ENCODE assay signal across 20 cellular contexts in genomic region chr10:43815486-43815885, GRCh38.
DNase-seq lines count a peak whose midpoint lies in the region; ATAC-seq and TF ChIP-seq lines count a peak whose summit lies in the region.
"Had no signal": no experiment of that assay in that cellular context is flagged by ENCODE, and none has a peak within 500 bp of the region (broad histone marks: within the 10 kb centered on the region; RNA-seq: fewer than 3 reads in every experiment).

No MANE protein-coding gene starts in this region.

- no peak for TF ChIP-seq POLR2A in sigmoid colon (IDR thresholded peaks at IDR 0.05)

- WGBS in SK-N-SH (ENCODE audit: low lambda C conversion rate): 88% methylated on average over 2 of the region's 2 CpGs
- 91 to 96% methylated on average over 2 of the region's 2 CpGs for WGBS in sigmoid colon, 2 donors

- H3K4me3 ChIP-seq in SK-N-SH (ENCODE audit: low read depth in 2 of 2, low read length in 1 of 2) (no peak overlapping the region), osteoblast (ENCODE audit: insufficient read depth, low read length) (no peak overlapping the region), sigmoid colon (no peak overlapping the region)
- no peak overlapping the region for H3K4me3 ChIP-seq in CD8-positive, alpha-beta memory T cell (ENCODE audit: low read length)
- H3K4me3 ChIP-seq: pancreas had no signal

- no peaks in the 10 kb centered on the region for H3K27me3 ChIP-seq in SK-N-SH (ENCODE audit: insufficient read depth)
- no peaks in the 10 kb centered on the region for H3K27me3 ChIP-seq in CD8-positive, alpha-beta memory T cell (ENCODE audit: insufficient read depth, low read length, poor library complexity, severe bottlenecking)
- H3K27me3 ChIP-seq in osteoblast (ENCODE audit: insufficient read depth, low read length): no peaks in the 10 kb centered on the region
- no peaks in the 10 kb centered on the region for H3K27me3 ChIP-seq in sigmoid colon
- H3K27me3 ChIP-seq: foreskin keratinocyte, pancreas had no signal

- intact Hi-C loops in activated T-helper 2 cell treated with anti-CD3 and anti-CD28 coated beads, Interferon-gamma antibody, Interleukin-2, Interleukin-4, amounts not matched to agents 10 μg/mL and 5 μg/mL and 100 μg/mL, durations not matched to agents 14 hours and 24 hours and 36 hours (cut with micrococcal nuclease): loop anchor here (5.0 to 10.0 kb wide), 3 partner anchors 218 to 1189 kb away; partner anchors contain the start of genes HNRNPF and ZNF22
- intact Hi-C loops in sigmoid colon (cut with DNase I): no loop called here

- H3K4me3 Mint-ChIP-seq in CD8-positive, alpha-beta memory T cell: peak overlapping the region in 5 of 7 donors; percentile 57 to 74 (median 69)
- peak overlapping the region; percentile 53 for H3K4me3 Mint-ChIP-seq in activated T-helper 2 cell treated with anti-CD3 and anti-CD28 coated beads, Interferon-gamma antibody, Interleukin-2, Interleukin-4, amounts not matched to agents 10 μg/mL and 5 μg/mL and 100 μg/mL, durations not matched to agents 14 hours and 24 hours and 36 hours (ENCODE audit: low read depth)
- H3K4me3 Mint-ChIP-seq: B cell had no signal

- peaks cover 33% of the 10 kb centered on the region for H3F3A ChIP-seq in SK-N-SH (replicated peaks; ENCODE audit: insufficient read depth)

- H3K79me2 ChIP-seq in SK-N-SH (ENCODE audit: insufficient read depth) (no peaks in the 10 kb centered on the region), osteoblast (ENCODE audit: insufficient read depth, low read length) (no peaks in the 10 kb centered on the region)

- H3K27me3 Mint-ChIP-seq in CD8-positive, alpha-beta memory T cell: no peaks in the 10 kb centered on the region
- H3K27me3 Mint-ChIP-seq in activated T-helper 2 cell treated with anti-CD3 and anti-CD28 coated beads, Interferon-gamma antibody, Interleukin-2, Interleukin-4, amounts not matched to agents 10 μg/mL and 5 μg/mL and 100 μg/mL, durations not matched to agents 14 hours and 24 hours and 36 hours (ENCODE audit: low read depth): no peaks in the 10 kb centered on the region

- TF ChIP-seq RAD21 in SK-N-SH (IDR thresholded peaks at IDR 0.05; ENCODE audit: low read length): no peak

- H3K9me3 Mint-ChIP-seq in CD8-positive, alpha-beta memory T cell: no peaks in the 10 kb centered on the region
- H3K9me3 Mint-ChIP-seq in activated T-helper 2 cell treated with anti-CD3 and anti-CD28 coated beads, Interferon-gamma antibody, Interleukin-2, Interleukin-4, amounts not matched to agents 10 μg/mL and 5 μg/mL and 100 μg/mL, durations not matched to agents 14 hours and 24 hours and 36 hours: no peaks in the 10 kb centered on the region

- H3K9ac ChIP-seq in SK-N-SH: no peak overlapping the region

- H3K4me2 ChIP-seq in SK-N-SH (no peak overlapping the region), osteoblast (ENCODE audit: insufficient read depth, low read length) (no peak overlapping the region)

- TF ChIP-seq EP300 in SK-N-SH (IDR thresholded peaks at IDR 0.05; ENCODE audit: borderline replicate concordance in 1 of 2, low read depth in 1 of 2, low read length in 1 of 2) (no peak), sigmoid colon (IDR thresholded peaks at IDR 0.05) (no peak)

- H4K20me1 ChIP-seq in SK-N-SH (ENCODE audit: insufficient read depth) (no peaks in the 10 kb centered on the region), osteoblast (ENCODE audit: insufficient read depth, low read length) (no peaks in the 10 kb centered on the region)

- peak overlapping the region; percentile 83 to 85; a peak in 3 of 4 replicates for H3K27ac ChIP-seq in SK-N-SH (ENCODE audit: low read depth in 2 of 2, low read length in 1 of 2)
- H3K27ac ChIP-seq in CD8-positive, alpha-beta memory T cell (ENCODE audit: low read depth, low read length): no peak overlapping the region
- H3K27ac ChIP-seq in osteoblast (ENCODE audit: low read depth, low read length): peak overlapping the region; percentile 77
- H3K27ac ChIP-seq in sigmoid colon: peak overlapping the region in 2 of 4 donors; percentile 70 to 71
- H3K27ac ChIP-seq: 22Rv1, foreskin keratinocyte, pancreas had no signal

- H3K4me1 ChIP-seq in SK-N-SH (ENCODE audit: control insufficient read depth in 1 of 2, insufficient read depth in 2 of 2, low read depth in 1 of 2, low read length in 1 of 2) (peaks cover 0 to 9% of the 10 kb centered on the region in 2 experiments; a peak in 2 of 4 replicates), osteoblast (ENCODE audit: insufficient read depth, low read length) (peaks cover 52% of the 10 kb centered on the region), sigmoid colon (peaks cover 0 to 25% (median 20%) of the 10 kb centered on the region in 4 donors)
- H3K4me1 ChIP-seq in CD8-positive, alpha-beta memory T cell (ENCODE audit: insufficient read depth, low read length): peaks cover 24% of the 10 kb centered on the region
- H3K4me1 ChIP-seq: foreskin keratinocyte, pancreas had no signal

- H3K9me2 ChIP-seq in SK-N-SH: no peaks in the 10 kb centered on the region

- H3K9me3 ChIP-seq in SK-N-SH: no peaks in the 10 kb centered on the region
- no peaks in the 10 kb centered on the region for H3K9me3 ChIP-seq in CD8-positive, alpha-beta memory T cell (ENCODE audit: low read length)
- H3K9me3 ChIP-seq in osteoblast (ENCODE audit: low read depth, low read length): no peaks in the 10 kb centered on the region
- no peaks in the 10 kb centered on the region for H3K9me3 ChIP-seq in sigmoid colon
- H3K9me3 ChIP-seq: pancreas had no signal

- DNase-seq in SK-N-SH: no peak
- DNase-seq in CD8-positive, alpha-beta memory T cell: no peak
- no peak for DNase-seq in activated T-helper 2 cell treated with anti-CD3 and anti-CD28 coated beads, Interferon-gamma antibody, Interleukin-2, Interleukin-4, amounts not matched to agents 10 μg/mL and 5 μg/mL and 100 μg/mL, durations not matched to agents 14 hours and 24 hours and 36 hours (ENCODE audit: low spot score)
- DNase-seq in osteoblast (ENCODE audit: insufficient read length, low spot score, missing footprints): no peak
- no peak for DNase-seq in NK-92 treated with Interleukin-12 subunit alpha and Interleukin-12 subunit beta, amount 100 ng/mL, for 24 hours (lab: John Stamatoyannopoulos, UW)
- DNase-seq in sigmoid colon: no peak
- DNase-seq: activated CD4-positive, alpha-beta T cell treated with anti-CD3 and anti-CD28 coated beads for 4 hours; cortex of kidney; foreskin keratinocyte; NCI-H187 treated with DMSO at 0.1 percent for 48 hours; NCI-H446 treated with DMSO at 0.1 percent for 48 hours; pancreas; stimulated activated CD4-positive, alpha-beta T cell treated with anti-CD3 and anti-CD28 coated beads, Interleukin-4, amount 100 ng/mL, for 1 hour; T1000 had no signal

- TF ChIP-seq CTCF in SK-N-SH (IDR thresholded peaks at IDR 0.05) (no peak), osteoblast (IDR thresholded peaks at IDR 0.05; ENCODE audit: extremely low read depth, low read depth, low read length) (no peak), sigmoid colon (IDR thresholded peaks at IDR 0.05) (no peak)

- CTCF ChIA-PET in SK-N-SH (lab: Yijun Ruan, JAX): no interaction called here
- CTCF ChIA-PET in CD8-positive, alpha-beta memory T cell (lab: Charles Lee): no interaction called here

- H3K27ac Mint-ChIP-seq in CD8-positive, alpha-beta memory T cell: peak overlapping the region; percentile 52 to 93 (median 70)
- H3K27ac Mint-ChIP-seq in activated T-helper 2 cell treated with anti-CD3 and anti-CD28 coated beads, Interferon-gamma antibody, Interleukin-2, Interleukin-4, amounts not matched to agents 10 μg/mL and 5 μg/mL and 100 μg/mL, durations not matched to agents 14 hours and 24 hours and 36 hours: peak overlapping the region; percentile 87
- H3K27ac Mint-ChIP-seq: B cell had no signal

- peaks cover 33 to 59% (median 52%) of the 10 kb centered on the region in 3 donors for H3K4me1 Mint-ChIP-seq in CD8-positive, alpha-beta memory T cell
- peaks cover 56% of the 10 kb centered on the region for H3K4me1 Mint-ChIP-seq in activated T-helper 2 cell treated with anti-CD3 and anti-CD28 coated beads, Interferon-gamma antibody, Interleukin-2, Interleukin-4, amounts not matched to agents 10 μg/mL and 5 μg/mL and 100 μg/mL, durations not matched to agents 14 hours and 24 hours and 36 hours (ENCODE audit: low read depth)

- no peak for ATAC-seq in SK-N-SH treated with all-trans-retinoic acid at 6 μM for 48 hours
- no peak for ATAC-seq in GM21528 (IDR thresholded peaks at IDR 0.05; ENCODE audit: low FRiP score, unreplicated experiment)
- ATAC-seq: foreskin keratinocyte, left lobe of liver, pancreas, Right ventricle myocardium inferior had no signal

- POLR2A ChIA-PET in SK-N-SH (lab: Yijun Ruan, JAX): no interaction called here
- POLR2A ChIA-PET in CD8-positive, alpha-beta memory T cell (lab: Charles Lee): no interaction called here

- H3K36me3 Mint-ChIP-seq in CD8-positive, alpha-beta memory T cell: no peaks in the 10 kb centered on the region
- H3K36me3 Mint-ChIP-seq in activated T-helper 2 cell treated with anti-CD3 and anti-CD28 coated beads, Interferon-gamma antibody, Interleukin-2, Interleukin-4, amounts not matched to agents 10 μg/mL and 5 μg/mL and 100 μg/mL, durations not matched to agents 14 hours and 24 hours and 36 hours (ENCODE audit: low read depth): no peaks in the 10 kb centered on the region

- no peak overlapping the region for H2AFZ ChIP-seq in SK-N-SH (ENCODE audit: low read depth)
- H2AFZ ChIP-seq in osteoblast (ENCODE audit: low read length): no peak overlapping the region

- H3K36me3 ChIP-seq in SK-N-SH (replicated peaks in 1 of 2; ENCODE audit: control insufficient read depth in 1 of 2, insufficient read depth in 2 of 2, low read length in 1 of 2) (no peaks in the 10 kb centered on the region), osteoblast (ENCODE audit: insufficient read depth, low read length) (no peaks in the 10 kb centered on the region), sigmoid colon (no peaks in the 10 kb centered on the region)
- H3K36me3 ChIP-seq in CD8-positive, alpha-beta memory T cell (ENCODE audit: insufficient read depth, low read length): no peaks in the 10 kb centered on the region
- H3K36me3 ChIP-seq: pancreas had no signal

TF ChIP-seq in SK-N-SH, 30 proteins besides CTCF, POLR2A, EP300 and RAD21:
- TF ChIP-seq TCF12 (IDR thresholded peaks at IDR 0.05) (no peak), TAF1 (IDR thresholded peaks at IDR 0.05; ENCODE audit: borderline replicate concordance, low read depth, low read length) (no peak), FOXM1 (IDR thresholded peaks at IDR 0.05; ENCODE audit: low read depth) (no peak), YY1 (IDR thresholded peaks at IDR 0.05; ENCODE audit: low read depth) (no peak), RCOR1 (IDR thresholded peaks at IDR 0.05; ENCODE audit: low read length) (no peak)

TF ChIP-seq in SK-N-SH treated with all-trans-retinoic acid at 6 μM for 48 hours, 23 proteins besides CTCF, POLR2A, EP300 and RAD21 (continues in another document):
- TF ChIP-seq PPARA (CRISPR knock-in tag; IDR thresholded peaks at IDR 0.05; ENCODE audit: borderline replicate concordance): no peak
- TF ChIP-seq ZNF70 (CRISPR knock-in tag; IDR thresholded peaks at IDR 0.05): no peak
- no peak for TF ChIP-seq TOX (CRISPR knock-in tag; IDR thresholded peaks at IDR 0.05; ENCODE audit: borderline replicate concordance)
